ENCODE assay signal across 10 cellular contexts in the genomic region with DNA sequence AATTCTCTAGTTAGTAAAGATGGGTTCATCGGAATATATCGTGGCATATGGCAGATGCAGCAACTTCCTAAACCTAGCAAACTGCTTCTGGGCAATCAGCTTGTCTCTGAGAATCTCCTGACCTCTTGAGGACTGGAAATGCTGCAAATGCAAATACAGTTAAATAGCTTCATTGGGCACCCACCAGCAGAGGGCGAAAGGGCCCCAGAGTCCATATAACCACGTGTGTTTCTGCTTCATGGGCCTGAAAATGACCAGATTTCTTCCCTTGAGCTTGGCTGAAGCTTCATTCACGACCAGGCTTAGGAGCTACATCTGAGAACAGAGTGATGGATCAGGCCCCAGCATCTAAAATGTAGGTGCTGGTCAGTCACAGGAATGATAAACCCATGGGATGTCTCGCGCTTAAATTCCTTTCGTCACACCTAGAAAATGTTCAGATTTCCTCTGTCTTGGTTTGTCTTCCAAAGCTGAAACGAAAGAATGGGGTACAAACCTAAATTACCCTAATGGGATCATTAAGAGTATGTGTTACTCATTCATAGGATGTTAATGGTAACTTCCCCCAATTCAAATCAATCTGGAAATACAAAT.
DNase-seq lines count a peak whose midpoint lies in the region; ATAC-seq and TF ChIP-seq lines count a peak whose summit lies in the region.
"Had no signal": no experiment of that assay in that cellular context is flagged by ENCODE, and none has a peak within 500 bp of the region (broad histone marks: within the 10 kb centered on the region; RNA-seq: fewer than 3 reads in every experiment).

No MANE protein-coding gene starts in this region.

- H3K4me2 ChIP-seq in SU-DHL-6 (ENCODE audit: low read depth, low read length, poor library complexity, severe bottlenecking), result no peak overlapping the region
- no peak overlapping the region for H3K4me2 ChIP-seq in trophoblast cell (ENCODE audit: low read length)

- no peak for TF ChIP-seq POLR2A in esophagus muscularis mucosa (IDR thresholded peaks at IDR 0.05; ENCODE audit: low read depth)

- no peak overlapping the region for H2BK12ac ChIP-seq in trophoblast cell (ENCODE audit: low read length)

- H2AK5ac ChIP-seq in trophoblast cell (ENCODE audit: low read length), result no peak overlapping the region

- no peak for ATAC-seq in HG03520 (IDR thresholded peaks at IDR 0.05; ENCODE audit: unreplicated experiment)
- ATAC-seq in HG03039 (IDR thresholded peaks at IDR 0.05; ENCODE audit: unreplicated experiment), result no peak
- ATAC-seq: left colon had no signal

- H4K8ac ChIP-seq in trophoblast cell (ENCODE audit: low read depth, low read length), result no peak overlapping the region

- WGBS in esophagus muscularis mucosa, result 63% methylated on average over 9 of the region's 9 CpGs
- WGBS in trophoblast cell (ENCODE audit: extremely low coverage, insufficient coverage, insufficient read length), result no CpG with 5 or more reads among the region's 9 CpGs

- H3K27ac ChIP-seq in SU-DHL-6 (ENCODE audit: low read depth, low read length) (no peak overlapping the region), esophagus muscularis mucosa (replicated peaks in 1 of 4) (no peak overlapping the region), trophoblast cell (ENCODE audit: low read depth, low read length) (no peak overlapping the region)
- H3K27ac ChIP-seq: SJSA1 had no signal

- intact Hi-C loops in esophagus muscularis mucosa (cut with DNase I), result loop anchor here (10.0 kb wide), 1 partner anchor 600 kb away; no protein-coding TSS in a partner anchor

- H3K18ac ChIP-seq in trophoblast cell (ENCODE audit: low read length), result no peak overlapping the region

- H2BK5ac ChIP-seq in trophoblast cell (ENCODE audit: low read depth, low read length, poor library complexity), result no peak overlapping the region

- no peak overlapping the region for H3K9ac ChIP-seq in SU-DHL-6 (ENCODE audit: low read length)
- H3K9ac ChIP-seq in trophoblast cell (ENCODE audit: low read length), result no peak overlapping the region

- no peak overlapping the region for H2BK120ac ChIP-seq in trophoblast cell (ENCODE audit: insufficient read depth, low read length, poor library complexity)

- DNase-seq in ELF-1 (ENCODE audit: low read depth, low spot score), result peak; percentile 33
- peak; percentile 38 for DNase-seq in KBM-7
- DNase-seq in esophagus muscularis mucosa (ENCODE audit: extremely low spot score), result peak; percentile 92
- peak; percentile 22 to 49 for DNase-seq in trophoblast cell
- no peak for DNase-seq in germinal center (ENCODE audit: low spot score)

- H3K4me3 ChIP-seq in SU-DHL-6 (ENCODE audit: insufficient read depth, low read length, poor library complexity, severe bottlenecking), result no peak overlapping the region
- no peak overlapping the region for H3K4me3 ChIP-seq in esophagus muscularis mucosa
- no peak overlapping the region for H3K4me3 ChIP-seq in trophoblast cell (ENCODE audit: low read depth, low read length)
- H3K4me3 ChIP-seq: SJSA1 had no signal

- H4K91ac ChIP-seq in trophoblast cell (ENCODE audit: low read depth, low read length), result no peak overlapping the region

- no peaks in the 10 kb centered on the region for H3K9me2 ChIP-seq in SU-DHL-6 (replicated peaks; ENCODE audit: insufficient read depth, low read length)

- no peak overlapping the region for H4K12ac ChIP-seq in trophoblast cell (ENCODE audit: low read depth, low read length)

- H3K36me3 ChIP-seq in SU-DHL-6 (ENCODE audit: low read length), result no peaks in the 10 kb centered on the region
- no peaks in the 10 kb centered on the region for H3K36me3 ChIP-seq in esophagus muscularis mucosa
- no peaks in the 10 kb centered on the region for H3K36me3 ChIP-seq in trophoblast cell (ENCODE audit: control insufficient read depth in 1 of 2, insufficient read depth in 2 of 2, low read length in 2 of 2)
- H3K36me3 ChIP-seq: SJSA1 had no signal

- H3K27me3 ChIP-seq in SU-DHL-6 (ENCODE audit: low read length) (no peaks in the 10 kb centered on the region), esophagus muscularis mucosa (peaks cover 0 to 4% (median 0%) of the 10 kb centered on the region in 4 donors), trophoblast cell (ENCODE audit: insufficient read depth, low read length) (no peaks in the 10 kb centered on the region)
- H3K27me3 ChIP-seq: SJSA1 had no signal

- H3F3A ChIP-seq in SU-DHL-6 (ENCODE audit: insufficient read depth), result no peaks in the 10 kb centered on the region

- no peaks in the 10 kb centered on the region for H3K4me1 ChIP-seq in esophagus muscularis mucosa
- H3K4me1 ChIP-seq in trophoblast cell (ENCODE audit: control insufficient read depth in 1 of 2, insufficient read depth in 2 of 2, low read length in 2 of 2), result no peaks in the 10 kb centered on the region
- H3K4me1 ChIP-seq: SJSA1 had no signal

- H3K79me2 ChIP-seq in SU-DHL-6 (ENCODE audit: insufficient read depth, low read length), result no peaks in the 10 kb centered on the region
- no peaks in the 10 kb centered on the region for H3K79me2 ChIP-seq in trophoblast cell (ENCODE audit: control insufficient read depth, insufficient read depth, low read length, poor library complexity)

- H3K14ac ChIP-seq in trophoblast cell (ENCODE audit: low read length), result no peak overlapping the region

- TF ChIP-seq CTCF in SU-DHL-6 (IDR thresholded peaks at IDR 0.05; ENCODE audit: insufficient read depth, low read length, poor library complexity, severe bottlenecking), result peak; percentile 42
- peak; percentile 19 to 38 (median 23) for TF ChIP-seq CTCF in esophagus muscularis mucosa (IDR thresholded peaks at IDR 0.05)

- no peaks in the 10 kb centered on the region for H4K20me1 ChIP-seq in SU-DHL-6 (ENCODE audit: low read depth, low read length)

- H3K79me1 ChIP-seq in trophoblast cell (ENCODE audit: low read length), result no peaks in the 10 kb centered on the region

- H3K9me3 ChIP-seq in SU-DHL-6 (ENCODE audit: insufficient read depth, low read length), result no peaks in the 10 kb centered on the region
- H3K9me3 ChIP-seq in esophagus muscularis mucosa, result no peaks in the 10 kb centered on the region
- H3K9me3 ChIP-seq in trophoblast cell (ENCODE audit: insufficient read depth, low read depth, low read length), result no peaks in the 10 kb centered on the region
- H3K9me3 ChIP-seq: SJSA1 had no signal

- no peak for TF ChIP-seq EP300 in esophagus muscularis mucosa (IDR thresholded peaks at IDR 0.05)

- H3K4ac ChIP-seq in trophoblast cell (ENCODE audit: low read depth, low read length), result no peak overlapping the region

- H3K23ac ChIP-seq in trophoblast cell (ENCODE audit: low read length), result no peak overlapping the region

- H2AFZ ChIP-seq in SU-DHL-6 (ENCODE audit: low read depth, low read length, severe bottlenecking) (no peak overlapping the region), trophoblast cell (ENCODE audit: insufficient read depth, low read length, poor library complexity) (no peak overlapping the region)

- in situ Hi-C loops in KBM-7 (cut with MboI; ENCODE audit: low pct_unique_long_range_greater_than_20kb, low sequenced_read_pairs), result no loop called here
